Comparison of ENCODE assay signal across 10 cellular contexts in the genomic region with DNA sequence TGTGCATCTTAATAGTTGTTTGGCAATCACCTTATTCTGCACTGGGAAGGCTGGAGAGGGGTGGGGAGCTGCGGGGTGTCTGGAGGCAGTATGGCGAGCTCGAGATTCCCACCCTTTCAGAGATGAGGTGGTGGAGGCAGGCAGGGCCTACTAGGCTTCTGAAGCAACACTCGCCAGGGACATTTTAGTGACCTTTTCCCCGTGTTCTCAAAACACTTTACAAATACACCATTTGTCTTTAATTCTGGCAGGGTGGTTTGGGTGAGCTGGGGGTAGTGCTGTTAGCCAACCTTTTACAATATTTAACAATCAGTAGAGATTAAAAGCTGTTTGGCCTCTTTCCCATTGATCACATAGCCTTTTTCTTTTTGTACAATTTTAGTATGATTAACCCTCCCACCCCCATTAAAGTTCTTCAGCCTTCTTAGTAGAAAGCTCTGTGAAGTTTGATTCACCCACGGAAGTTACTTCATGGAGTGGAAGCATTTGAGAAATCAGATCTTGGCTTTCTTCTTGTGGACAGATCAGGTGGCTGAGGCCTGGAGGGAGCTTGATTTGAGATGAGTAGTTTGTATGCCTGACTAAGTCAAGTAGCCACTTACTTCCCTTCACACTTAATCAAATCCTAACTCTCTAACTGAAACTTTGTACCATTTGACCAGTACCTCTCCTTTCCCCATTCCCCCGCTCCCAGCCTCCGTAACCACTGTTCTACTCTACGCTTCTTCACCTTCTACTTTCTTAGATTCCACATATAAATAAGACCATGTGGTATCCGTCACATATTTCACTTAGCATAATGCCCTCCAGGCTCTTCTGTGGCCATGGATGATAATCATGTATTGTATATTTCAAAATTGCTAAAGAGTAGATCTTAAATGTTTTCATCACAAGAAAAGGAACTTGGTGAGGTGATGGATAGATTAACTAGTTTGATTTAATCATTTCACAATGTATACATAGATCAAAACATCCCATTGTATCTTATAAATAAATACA. TPM values are rescaled to one million over a fixed set of nuclear protein-coding genes. Genes with fewer than 3 reads are reported as not detected.
DNase-seq lines count a peak whose midpoint lies in the region; ATAC-seq and TF ChIP-seq lines count a peak whose summit lies in the region.
"Had no signal": no experiment of that assay in that cellular context is flagged by ENCODE, and none has a peak within 500 bp of the region (broad histone marks: within the 10 kb centered on the region; RNA-seq: fewer than 3 reads in every experiment).

No MANE protein-coding gene starts in this region.

- intact Hi-C loops in left lung (cut with DNase I) (no loop called here), OCI-LY7 (cut with micrococcal nuclease; ENCODE audit: unreplicated experiment) (no loop called here)

- H3K4me3 ChIP-seq in AG10803 (ENCODE audit: low read length) (no peak overlapping the region), left lung (no peak overlapping the region), OCI-LY7 (ENCODE audit: low read depth, low read length, poor library complexity, severe bottlenecking) (no peak overlapping the region)
- H3K4me3 ChIP-seq: BLaER1 treated with 17β-estradiol and CSF1 and Interleukin-3, amounts not matched to agents 10 nM and 100 nM had no signal

- DNase-seq in AG10803 (ENCODE audit: low read depth) = peak; percentile 25
- DNase-seq in activated naive CD4-positive, alpha-beta T cell treated with anti-CD3 and anti-CD28 coated beads, Interleukin-2, amount 50 U/mL, for 72 hours (ENCODE audit: low spot score in 2 of 2) = no peak
- DNase-seq in left lung = no peak
- DNase-seq in stimulated activated CD4-positive, alpha-beta T cell treated with anti-CD3 and anti-CD28 coated beads, Interleukin-4, amount 100 ng/mL, for 1 hour = no peak
- no peak for DNase-seq in OCI-LY7 (ENCODE audit: low spot score)
- DNase-seq in stimulated activated naive CD4-positive, alpha-beta T cell treated with Interleukin-2 at 50 U/mL for 16 hours (lab: John Stamatoyannopoulos, UW) = no peak
- DNase-seq: aorta had no signal

- CTCF ChIA-PET in OCI-LY7 (lab: Charles Lee; ENCODE audit: unreplicated experiment) = no interaction called here

- POLR2A ChIA-PET in OCI-LY7 (lab: Charles Lee) = interaction anchor here (0.6 kb wide), 1 partner anchor 406 kb away, joined by 4 read pairs; no protein-coding TSS in a partner anchor

- TF ChIP-seq CTCF in AG10803 (conservative IDR thresholded peaks at IDR 0.05; ENCODE audit: low read length) = no peak
- TF ChIP-seq CTCF in left lung (IDR thresholded peaks at IDR 0.05) = no peak
- TF ChIP-seq CTCF in OCI-LY7 (conservative IDR thresholded peaks at IDR 0.05; ENCODE audit: low read length) = no peak

- H3K27ac ChIP-seq in left lung (no peak overlapping the region), OCI-LY7 (ENCODE audit: low read depth, low read length, poor library complexity, severe bottlenecking) (no peak overlapping the region)
- H3K27ac ChIP-seq: BLaER1 treated with 17β-estradiol and CSF1 and Interleukin-3, amounts not matched to agents 10 nM and 100 nM had no signal

- H3K9me3 Mint-ChIP-seq in activated naive CD4-positive, alpha-beta T cell treated with anti-CD3 and anti-CD28 coated beads, Interleukin-2, amount 50 U/mL, for 72 hours = peaks cover 4 to 6% of the 10 kb centered on the region in 2 donors

- H3K79me2 ChIP-seq in OCI-LY7 (ENCODE audit: insufficient read depth, low read depth, low read length) = no peaks in the 10 kb centered on the region

- H4K20me1 ChIP-seq in OCI-LY7 (ENCODE audit: insufficient read depth, low read length) = peaks cover 4% of the 10 kb centered on the region; the same call in 1 of the 2 replicates

- no peaks in the 10 kb centered on the region for H3K27me3 ChIP-seq in left lung
- H3K27me3 ChIP-seq: BLaER1 treated with 17β-estradiol and CSF1 and Interleukin-3, amounts not matched to agents 10 nM and 100 nM had no signal

- ATAC-seq in GM21825 (IDR thresholded peaks at IDR 0.05; ENCODE audit: unreplicated experiment) (peak; percentile 28), left lung (peak; percentile 69), HG02678 (IDR thresholded peaks at IDR 0.05; ENCODE audit: unreplicated experiment) (no peak)
- ATAC-seq in activated naive CD4-positive, alpha-beta T cell treated with anti-CD3 and anti-CD28 coated beads, Interleukin-2, amount 50 U/mL, for 72 hours = peak in 1 of 2 donors; percentile 26

- peak overlapping the region; percentile 76 to 96 for H3K27ac Mint-ChIP-seq in activated naive CD4-positive, alpha-beta T cell treated with anti-CD3 and anti-CD28 coated beads, Interleukin-2, amount 50 U/mL, for 72 hours

- H3K36me3 ChIP-seq in left lung (no peaks in the 10 kb centered on the region), OCI-LY7 (ENCODE audit: insufficient read depth, low read length) (no peaks in the 10 kb centered on the region)

- H3K9me3 ChIP-seq in left lung (no peaks in the 10 kb centered on the region), OCI-LY7 (ENCODE audit: low read length) (no peaks in the 10 kb centered on the region)

- H3K9me2 ChIP-seq in OCI-LY7 (ENCODE audit: insufficient read depth, low read length) = no peaks in the 10 kb centered on the region

- BruUV-seq in OCI-LY7 (replicated peaks; lab: Mats Ljungman, UMichigan) = no TSS peak

- peaks cover 33 to 65% of the 10 kb centered on the region in 2 donors for H3K36me3 Mint-ChIP-seq in activated naive CD4-positive, alpha-beta T cell treated with anti-CD3 and anti-CD28 coated beads, Interleukin-2, amount 50 U/mL, for 72 hours

- H2AFZ ChIP-seq in OCI-LY7 (ENCODE audit: low read length) = no peak overlapping the region

- peaks cover 0 to 12% of the 10 kb centered on the region in 2 donors for H3K4me1 ChIP-seq in left lung
- H3K4me1 ChIP-seq in OCI-LY7 (ENCODE audit: insufficient read depth, low read length, poor library complexity, severe bottlenecking) = no peaks in the 10 kb centered on the region

- no peak overlapping the region for H3K4me2 ChIP-seq in OCI-LY7 (ENCODE audit: low read length)

RNA-seq across cellular contexts. Expression of a gene that starts 41.0 kb away (rescaled TPM):
- 10 to 100 TPM; 54.9 to 97.0 TPM for total RNA-seq in activated naive CD4-positive, alpha-beta T cell treated with anti-CD3 and anti-CD28 coated beads, Interleukin-2, amount 50 U/mL, for 72 hours
- total RNA-seq in left lung = 10 to 100 TPM; 20.8 to 25.1 TPM
- 0.59 and 0.82 TPM in 2 replicates for total RNA-seq in OCI-LY7 (2014; rRNA removed; shearing (Covaris generic))
- 1.5 and 2.9 TPM in 2 replicates for total RNA-seq in OCI-LY7 (2022)

Comparison
In these comparisons a context has a peak if more than half of its experiments do, and no peak if none do; other contexts are left out.
1. RNA of a gene that starts 41.0 kb away (total RNA-seq): 54.9 to 97.0 TPM in activated naive CD4-positive, alpha-beta T cell treated with anti-CD3 and anti-CD28 coated beads, Interleukin-2, amount 50 U/mL, for 72 hours and 20.8 to 25.1 TPM in left lung; 0.59 to 2.9 TPM in OCI-LY7; every median in the first group is over 4 times any median in the second.